Comparison of ENCODE assay signal across 17 cellular contexts in genomic region chr14:52369305-52369781, GRCh38. TPM values are rescaled to one million over a fixed set of nuclear protein-coding genes. Genes with fewer than 3 reads are reported as not detected.
DNase-seq lines count a peak whose midpoint lies in the region; ATAC-seq and TF ChIP-seq lines count a peak whose summit lies in the region.
"Had no signal": no experiment of that assay in that cellular context is flagged by ENCODE, and none has a peak within 500 bp of the region (broad histone marks: within the 10 kb centered on the region; RNA-seq: fewer than 3 reads in every experiment).

No MANE protein-coding gene starts in this region.

- H2BK20ac ChIP-seq in H9 (ENCODE audit: low read depth, low read length, poor library complexity, severe bottlenecking), result no peak overlapping the region

- no peak overlapping the region for H3T11ph ChIP-seq in H9 (ENCODE audit: low read length)

- H2BK15ac ChIP-seq in H9 (ENCODE audit: low read depth, low read length), result no peak overlapping the region

- no peak for TF ChIP-seq CTCF in fibroblast of the aortic adventitia (IDR thresholded peaks at IDR 0.05; ENCODE audit: insufficient read depth, low read length)
- no peak for TF ChIP-seq CTCF in spleen (IDR thresholded peaks at IDR 0.05 in 8 of 11, conservative IDR thresholded peaks at IDR 0.05 in 3 of 11)
- TF ChIP-seq CTCF in transverse colon (IDR thresholded peaks at IDR 0.05), result no peak
- TF ChIP-seq CTCF in H9 (conservative IDR thresholded peaks at IDR 0.05), result no peak

- no peaks in the 10 kb centered on the region; the same call in 1 of the 2 replicates for H3K27me3 Mint-ChIP-seq in H9 (ENCODE audit: low read depth)

- no peaks in the 10 kb centered on the region for H3K4me1 Mint-ChIP-seq in H9

- H3K56ac ChIP-seq in H9 (ENCODE audit: insufficient read length, low read depth, low read length), result no peak overlapping the region

- 77 to 95% (median 88%) methylated on average over 3 of the region's 3 CpGs for WGBS in spleen, 5 donors
- WGBS in transverse colon (ENCODE audit: low coverage in 1 of 2), 2 donors, result 88% methylated on average over 3 of the region's 3 CpGs; no CpG with 5 or more reads in 1 of the 2 donors
- WGBS in H9 (ENCODE audit: extremely low coverage, insufficient read length, low lambda C conversion rate), result no CpG with 5 or more reads among the region's 3 CpGs

- no peak overlapping the region for H2BK5ac ChIP-seq in H9 (ENCODE audit: insufficient read length, low read length)

- H3K36me3 Mint-ChIP-seq in H9 (ENCODE audit: insufficient read depth in 1 of 3, low read depth in 3 of 3), result no peaks in the 10 kb centered on the region; a peak in 1 of 7 replicates
- H3K36me3 Mint-ChIP-seq: stimulated activated effector memory CD8-positive, alpha-beta T cell treated with anti-CD3 and anti-CD28 coated beads, Interleukin-12 subunit alpha, Interleukin-12 subunit beta, amount 100 ng/mL, for 72 hours had no signal

- H2AFZ ChIP-seq in H9 (ENCODE audit: low read length), result no peak overlapping the region

- H3K4me3 ChIP-seq in fibroblast of the aortic adventitia (ENCODE audit: low read depth, low read length) (no peak overlapping the region), spleen (no peak overlapping the region), transverse colon (no peak overlapping the region)
- H3K4me3 ChIP-seq: adrenal gland, sigmoid colon, SJCRH30 had no signal

- H3K27ac ChIP-seq in spleen (no peak overlapping the region), transverse colon (no peak overlapping the region), H9 (ENCODE audit: insufficient read length, low read depth, low read length) (no peak overlapping the region)
- H3K27ac ChIP-seq: sigmoid colon, SJCRH30 had no signal

- H3K27me3 ChIP-seq in spleen (replicated peaks in 1 of 7) (no peaks in the 10 kb centered on the region), transverse colon (no peaks in the 10 kb centered on the region), H9 (ENCODE audit: insufficient read depth, low read length) (no peaks in the 10 kb centered on the region)
- H3K27me3 ChIP-seq: adrenal gland, sigmoid colon, SJCRH30 had no signal

- H4K5ac ChIP-seq in H9 (ENCODE audit: insufficient read length, low read depth, low read length), result no peak overlapping the region

- H3K36me3 ChIP-seq in spleen, result no peaks in the 10 kb centered on the region
- H3K36me3 ChIP-seq in transverse colon, result no peaks in the 10 kb centered on the region
- H3K36me3 ChIP-seq: adrenal gland, sigmoid colon, SJCRH30 had no signal

- H4K91ac ChIP-seq in H9 (ENCODE audit: insufficient read length, low read depth, low read length), result no peak overlapping the region

- H4K20me1 ChIP-seq in H9 (ENCODE audit: control insufficient read depth, insufficient read depth, insufficient read length), result no peaks in the 10 kb centered on the region

- H2BK120ac ChIP-seq in H9 (ENCODE audit: low read depth, low read length, poor library complexity, severe bottlenecking), result no peak overlapping the region

- H3K4me1 ChIP-seq in spleen, result peaks cover 0 to 2% (median 0%) of the 10 kb centered on the region in 6 donors
- peaks cover 0 to 5% (median 0%) of the 10 kb centered on the region in 4 donors for H3K4me1 ChIP-seq in transverse colon
- no peaks in the 10 kb centered on the region for H3K4me1 ChIP-seq in H9 (ENCODE audit: insufficient read depth, low read length)

- H3K79me1 ChIP-seq in H9 (ENCODE audit: insufficient read depth, low read depth, low read length, poor library complexity, severe bottlenecking), result no peaks in the 10 kb centered on the region

- H3K9me3 ChIP-seq in spleen (peaks cover 0 to 14% (median 0%) of the 10 kb centered on the region in 8 donors), transverse colon (no peaks in the 10 kb centered on the region), H9 (ENCODE audit: control insufficient read depth, low read depth, low read length) (no peaks in the 10 kb centered on the region)
- H3K9me3 ChIP-seq: adrenal gland, SJCRH30 had no signal

- peaks cover 4 to 7% of the 10 kb centered on the region in 2 experiments; a peak in 3 of 5 replicates for H3K9me3 Mint-ChIP-seq in H9

- H3K23me2 ChIP-seq in H9 (ENCODE audit: insufficient read length, low read depth, low read length, poor library complexity, severe bottlenecking), result no peaks in the 10 kb centered on the region

- no peak overlapping the region for H3K27ac Mint-ChIP-seq in H9
- H3K27ac Mint-ChIP-seq: stimulated activated effector memory CD8-positive, alpha-beta T cell treated with anti-CD3 and anti-CD28 coated beads, Interleukin-12 subunit alpha, Interleukin-12 subunit beta, amount 100 ng/mL, for 72 hours had no signal

- H3K9ac ChIP-seq in H9 (ENCODE audit: extremely low read depth, insufficient read length, low read length), result no peak overlapping the region

- H3K4me2 ChIP-seq in H9 (ENCODE audit: insufficient read depth, insufficient read length, low read length), result no peak overlapping the region

- H2AK5ac ChIP-seq in H9 (ENCODE audit: insufficient read length, low read length), result no peak overlapping the region

- no peak overlapping the region for H4K8ac ChIP-seq in H9 (replicated peaks; ENCODE audit: insufficient read length, low read depth, low read length)

- H3K4me3 Mint-ChIP-seq in H9, result no peak overlapping the region
- H3K4me3 Mint-ChIP-seq: stimulated activated effector memory CD8-positive, alpha-beta T cell treated with anti-CD3 and anti-CD28 coated beads, Interleukin-12 subunit alpha, Interleukin-12 subunit beta, amount 100 ng/mL, for 72 hours had no signal

- no peak overlapping the region for H3K23ac ChIP-seq in H9 (ENCODE audit: insufficient read length, low read depth, low read length)

- H3K14ac ChIP-seq in H9 (ENCODE audit: insufficient read depth, low read length), result no peak overlapping the region; the same call in 1 of the 2 replicates

- TF ChIP-seq POLR2A in spleen (IDR thresholded peaks at IDR 0.05) (no peak), transverse colon (IDR thresholded peaks at IDR 0.05) (no peak)

- no peaks in the 10 kb centered on the region for H3K79me2 ChIP-seq in H9 (ENCODE audit: insufficient read depth, low read length)

- H3K4ac ChIP-seq in H9 (ENCODE audit: low read depth, low read length), result no peak overlapping the region

- no peak overlapping the region for H2BK12ac ChIP-seq in H9 (ENCODE audit: insufficient read length, low read depth, low read length)

- H3K18ac ChIP-seq in H9 (ENCODE audit: insufficient read length, low read depth, low read length), result no peak overlapping the region

- in situ Hi-C loops in transverse colon (cut with MboI; ENCODE audit: low pct_ligation_motif_present in 1 of 4, low pct_unique_long_range_greater_than_20kb in 1 of 4, low sequenced_read_pairs in 3 of 4), result no loop called here

- peak; percentile 61 for DNase-seq in EL
- DNase-seq in SW480 (ENCODE audit: low spot score), result peak; percentile 16
- DNase-seq in fibroblast of the aortic adventitia (ENCODE audit: low read depth), result peak; percentile 95
- DNase-seq in renal cortical epithelial cell (ENCODE audit: low read depth), result peak; percentile 82
- no peak for DNase-seq in spleen
- DNase-seq in transverse colon, result no peak
- no peak for DNase-seq in H9
- DNase-seq: activated CD4-positive, alpha-beta T cell treated with anti-CD3 and anti-CD28 coated beads, Interleukin-2, amount 50 U/mL, for 4 hours; adrenal gland; cortex of kidney; DND-41; NCI-H1092 treated with DMSO at 0.1 percent for 48 hours; sigmoid colon; SJCRH30 had no signal

- intact Hi-C loops in spleen (cut with DNase I; ENCODE audit: low total_unique reads) (no loop called here), transverse colon (cut with DNase I; ENCODE audit: low total_unique reads) (no loop called here)

- no peak for TF ChIP-seq EP300 in transverse colon (IDR thresholded peaks at IDR 0.05; ENCODE audit: low read depth)

- ATAC-seq in GM21529 (IDR thresholded peaks at IDR 0.05; ENCODE audit: unreplicated experiment), result no peak
- ATAC-seq: esophagus mucosa; stimulated activated effector memory CD8-positive, alpha-beta T cell treated with anti-CD3 and anti-CD28 coated beads, Interleukin-12 subunit alpha, Interleukin-12 subunit beta, amount 100 ng/mL, for 72 hours had no signal

RNA-seq across cellular contexts. Expression of gene PTGER2, which starts 55.2 kb away (rescaled TPM):
- 1.6 and 50.1 TPM in 2 replicates for total RNA-seq in fibroblast of the aortic adventitia (ENCODE audit: low replicate concordance)
- 8.7 and 41.3 TPM in 2 replicates for total RNA-seq in renal cortical epithelial cell
- total RNA-seq in spleen, result 10 to 100 TPM; 13.2 to 44.7 (median 16.2) TPM
- polyA plus RNA-seq in spleen, result 1 to 10 TPM; 1.5 to 3.0 (median 2.8) TPM
- 1 to 10 TPM; 1.1 to 9.4 (median 4.9) TPM for total RNA-seq in transverse colon
- total RNA-seq in H9 (2021), result 0.68 and 1.0 TPM in 2 replicates

Comparison
In these comparisons a context has a peak if more than half of its experiments do, and no peak if none do; other contexts are left out.
1. DNase-seq: peak in EL (single experiment), SW480 (single experiment), fibroblast of the aortic adventitia (single experiment) and renal cortical epithelial cell (single experiment); none in spleen (single experiment), transverse colon (single experiment) and H9 (single experiment).